ENCODE assay signal across 8 cellular contexts in the genomic region with DNA sequence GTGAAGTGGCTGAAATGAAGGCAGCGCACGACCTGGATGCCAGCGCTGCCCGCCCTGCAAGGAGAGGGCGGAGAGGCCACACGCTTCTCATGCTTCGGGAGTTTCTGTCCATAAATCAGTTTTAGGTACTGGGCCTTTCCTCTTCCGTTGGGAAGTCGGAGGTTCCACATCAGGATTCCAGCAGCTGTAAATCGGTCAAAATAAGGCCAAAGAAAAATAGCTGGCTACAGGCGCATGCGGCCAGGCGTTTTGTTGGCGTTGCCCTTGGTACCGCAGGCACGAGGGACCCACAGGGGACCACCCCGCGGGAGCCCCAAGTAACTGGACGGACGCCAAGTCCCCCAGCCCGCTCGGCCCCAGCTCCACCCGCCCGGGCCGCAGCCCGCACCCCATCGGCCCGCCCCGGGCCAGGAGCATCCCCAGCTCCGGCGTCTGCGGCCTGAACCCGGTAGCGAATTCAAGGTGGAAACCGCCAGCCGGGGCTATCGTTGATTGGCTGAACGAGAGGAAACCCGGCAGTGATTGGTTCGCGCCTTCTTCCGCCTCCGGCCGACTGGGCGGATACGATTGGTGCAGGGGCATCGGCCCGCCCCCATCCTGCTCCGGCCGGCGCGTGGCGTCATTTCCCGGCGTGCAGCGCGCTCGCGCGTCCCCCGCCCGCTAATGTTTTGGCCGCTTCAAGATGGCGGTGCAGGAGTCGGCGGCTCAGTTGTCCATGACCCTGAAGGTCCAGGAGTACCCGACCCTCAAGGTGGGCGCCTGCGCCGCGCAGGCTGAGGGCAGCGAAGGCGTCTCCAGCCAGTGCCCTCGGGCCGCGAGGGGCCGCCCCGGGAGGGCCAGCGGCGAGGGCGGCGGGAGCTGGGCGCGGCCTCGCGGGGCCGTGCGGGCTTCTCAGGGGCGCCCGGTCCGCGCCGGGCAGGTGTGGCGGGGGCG. TPM values are rescaled to one million over a fixed set of nuclear protein-coding genes. Genes with fewer than 3 reads are reported as not detected.
A peak's percentile ranks its signal among the peaks of the same experiment; 100 is the strongest.
DNase-seq lines count a peak whose midpoint lies in the region; ATAC-seq and TF ChIP-seq lines count a peak whose summit lies in the region.

MAEA (plus strand) TSS at position 660 of the 933 bp plus-strand sequence; CDS start at position 683, 23 bp downstream.

- peak within 1 kb of the TSS; percentile 91 for H3K4me2 ChIP-seq in parathyroid adenoma (ENCODE audit: low read length)

- TF ChIP-seq EP300 in tibial nerve (IDR thresholded peaks at IDR 0.05), result peak; percentile 82 to 92

- H3K27ac ChIP-seq in cardiac muscle cell (peak within 1 kb of the TSS; percentile 89), parathyroid adenoma (peak within 1 kb of the TSS; percentile 76), tibial nerve (peak within 1 kb of the TSS; percentile 48 to 93 (median 85))

- H3K27me3 ChIP-seq in adipocyte (replicated peaks; ENCODE audit: control insufficient read depth, insufficient read depth, low read length) (no peaks in the 10 kb centered on the region), cardiac muscle cell (no peaks in the 10 kb centered on the region), parathyroid adenoma (ENCODE audit: control insufficient read depth, insufficient read depth, low read length) (no peaks in the 10 kb centered on the region), tibial nerve (no peaks in the 10 kb centered on the region)

- 0 to 1% methylated on average over 27 to 59 of the region's 95 CpGs for WGBS in tibial nerve, 2 donors

- peak; percentile 97 for ATAC-seq in HG02798 (IDR thresholded peaks at IDR 0.05; ENCODE audit: poor library complexity, unreplicated experiment)

- H3K9me3 ChIP-seq in adipocyte (ENCODE audit: control insufficient read depth, low read length) (no peaks in the 10 kb centered on the region), cardiac muscle cell (ENCODE audit: low read depth) (no peaks in the 10 kb centered on the region), parathyroid adenoma (ENCODE audit: control insufficient read depth, low read length) (no peaks in the 10 kb centered on the region), tibial nerve (no peaks in the 10 kb centered on the region)

- peak; percentile 94 for DNase-seq in NCI-H1436 (lab: John Stamatoyannopoulos, UW)
- DNase-seq in T follicular helper cell (ENCODE audit: low read depth), result peak; percentile 95
- DNase-seq in adipocyte (ENCODE audit: low read depth), result peak; percentile 99
- peak; percentile 97 to 98 for DNase-seq in cardiac muscle cell (ENCODE audit: low read depth in 1 of 2, low spot score in 1 of 2)
- peak; percentile 93 to 94 for DNase-seq in tibial nerve (ENCODE audit: low spot score in 2 of 2)

- peak within 1 kb of the TSS; percentile 72 for H2AFZ ChIP-seq in parathyroid adenoma

- no peak for TF ChIP-seq CTCF in GM12875 (IDR thresholded peaks at IDR 0.05; ENCODE audit: borderline replicate concordance, insufficient read depth, low read depth, low read length)
- TF ChIP-seq CTCF in cardiac muscle cell (IDR thresholded peaks at IDR 0.05; ENCODE audit: low read depth, low read length), result no peak
- TF ChIP-seq CTCF in parathyroid adenoma (IDR thresholded peaks at IDR 0.05), result no peak
- TF ChIP-seq CTCF in tibial nerve (IDR thresholded peaks at IDR 0.05), result peak in 1 of 5 experiments; percentile 19

- peak; percentile 59 to 74 for TF ChIP-seq POLR2A in tibial nerve (IDR thresholded peaks at IDR 0.05)

- H3K4me1 ChIP-seq in adipocyte (ENCODE audit: control insufficient read depth, insufficient read depth, low read length) (peaks cover 37% of the 10 kb centered on the region), cardiac muscle cell (ENCODE audit: low read depth) (peaks cover 9% of the 10 kb centered on the region), parathyroid adenoma (peaks cover 3% of the 10 kb centered on the region), tibial nerve (peaks cover 0 to 50% (median 34%) of the 10 kb centered on the region in 4 donors)

- peaks cover 24% of the 10 kb centered on the region for H3K79me2 ChIP-seq in parathyroid adenoma

- H3K9ac ChIP-seq in adipocyte (ENCODE audit: low read length) (peak within 1 kb of the TSS; percentile 94), parathyroid adenoma (peak within 1 kb of the TSS; percentile 37)

- H3K36me3 ChIP-seq in adipocyte (ENCODE audit: control insufficient read depth, insufficient read depth, low read length, severe bottlenecking) (no peaks in the 10 kb centered on the region), cardiac muscle cell (no peaks in the 10 kb centered on the region), parathyroid adenoma (ENCODE audit: control insufficient read depth, insufficient read depth, low read length) (no peaks in the 10 kb centered on the region), tibial nerve (no peaks in the 10 kb centered on the region)

- H3K4me3 ChIP-seq in GM12875 (ENCODE audit: low read depth, low read length) (peak within 1 kb of the TSS; percentile 76), adipocyte (ENCODE audit: low read length) (peak within 1 kb of the TSS; percentile 92), cardiac muscle cell (peak within 1 kb of the TSS; percentile 92), parathyroid adenoma (ENCODE audit: low read depth, low read length) (peak within 1 kb of the TSS; percentile 91), tibial nerve (peak within 1 kb of the TSS; percentile 72 to 99 (median 79))

RNA-seq across cellular contexts. Expression of gene MAEA, which starts in this region (rescaled TPM):
- total RNA-seq in cardiac muscle cell (85.0 and 88.3 TPM in 2 replicates), tibial nerve (100 to 1,000 TPM in 1 of 4 donors, 10 to 100 TPM in 3; 66.2 to 140 (median 83.2) TPM)
- 70.2 and 76.8 TPM in 2 replicates for polyA plus RNA-seq in cardiac muscle cell

Comparison
In these comparisons a context has a peak if more than half of its experiments do, and no peak if none do; other contexts are left out.
1. Peak in every context shown above with its lines: DNase-seq, ATAC-seq, H3K4me3 ChIP-seq and H3K27ac ChIP-seq.